Comparison of ENCODE assay signal across 7 cellular contexts in the genomic region with DNA sequence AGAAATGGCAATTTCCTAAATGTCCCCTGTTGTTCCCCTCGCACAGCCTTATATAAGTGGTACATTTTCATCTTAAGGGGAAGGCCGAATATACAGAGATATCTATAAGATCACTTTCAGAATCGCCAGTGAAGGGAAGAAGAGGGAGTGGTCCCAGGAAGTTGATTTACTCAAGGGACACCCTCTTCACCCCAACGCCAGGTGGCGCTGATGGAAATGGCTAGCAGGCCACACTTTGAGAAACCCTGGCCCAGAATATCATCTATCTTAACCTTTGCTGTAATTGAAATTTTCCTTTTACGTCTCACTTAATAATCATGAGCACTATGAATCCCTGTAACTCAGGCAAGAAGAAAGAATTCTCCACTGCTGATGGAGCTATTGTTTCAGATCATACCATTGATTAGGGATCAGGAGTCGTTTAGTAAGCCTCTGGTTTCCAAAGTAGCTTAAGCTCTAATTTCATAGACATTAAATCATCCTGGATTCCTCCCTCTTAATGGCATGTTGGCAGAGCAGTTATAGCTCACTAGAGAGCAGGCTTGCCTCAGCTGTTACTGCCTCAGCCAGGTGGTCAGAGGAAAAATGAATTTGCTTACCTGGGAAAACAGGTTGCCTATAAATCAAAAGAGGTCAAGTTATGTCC.
A peak's percentile ranks its signal among the peaks of the same experiment; 100 is the strongest.
DNase-seq lines count a peak whose midpoint lies in the region; ATAC-seq and TF ChIP-seq lines count a peak whose summit lies in the region.

No MANE protein-coding gene starts in this region.

- DNase-seq in ELF-1 (ENCODE audit: low read depth, low spot score), result peak; percentile 34
- DNase-seq in KG1 (lab: John Stamatoyannopoulos, UW), result peak; percentile 1
- peak; percentile 12 to 43 for DNase-seq in SJCRH30
- DNase-seq in left ventricle myocardium inferior, result peak; percentile 20
- peak; percentile 57 for DNase-seq in transverse colon
- no peak for DNase-seq in NCI-H1048 (lab: John Stamatoyannopoulos, UW)

- H3K36me3 ChIP-seq in SJCRH30, result no peaks in the 10 kb centered on the region
- no peaks in the 10 kb centered on the region for H3K36me3 ChIP-seq in left ventricle myocardium inferior
- no peaks in the 10 kb centered on the region for H3K36me3 ChIP-seq in transverse colon

- no peaks in the 10 kb centered on the region for H3K4me1 ChIP-seq in SJCRH30
- no peaks in the 10 kb centered on the region for H3K4me1 ChIP-seq in left ventricle myocardium inferior
- no peaks in the 10 kb centered on the region for H3K4me1 ChIP-seq in transverse colon

- intact Hi-C loops in left ventricle myocardium inferior (cut with micrococcal nuclease), result no loop called here
- intact Hi-C loops in transverse colon (cut with DNase I; ENCODE audit: low total_unique reads), result no loop called here

- WGBS in transverse colon (ENCODE audit: low coverage in 1 of 2), 2 donors, result 41 to 50% methylated on average over 4 to 7 of the region's 7 CpGs

- in situ Hi-C loops in transverse colon (cut with MboI; ENCODE audit: low pct_ligation_motif_present in 1 of 4, low pct_unique_long_range_greater_than_20kb in 1 of 4, low sequenced_read_pairs in 3 of 4), result loop anchor here in 1 of 4 donors (25.0 kb wide), 1 partner anchor 210 kb away; no protein-coding TSS in a partner anchor

- ATAC-seq in GM19351 (IDR thresholded peaks at IDR 0.05; ENCODE audit: unreplicated experiment), result peak; percentile 93

- no peak overlapping the region for H3K4me3 ChIP-seq in SJCRH30
- no peak overlapping the region for H3K4me3 ChIP-seq in left ventricle myocardium inferior
- no peak overlapping the region for H3K4me3 ChIP-seq in transverse colon

- TF ChIP-seq EP300 in transverse colon (IDR thresholded peaks at IDR 0.05; ENCODE audit: low read depth), result no peak

- no peak for TF ChIP-seq POLR2A in transverse colon (IDR thresholded peaks at IDR 0.05)

- H3K27me3 ChIP-seq in SJCRH30, result no peaks in the 10 kb centered on the region
- no peaks in the 10 kb centered on the region for H3K27me3 ChIP-seq in left ventricle myocardium inferior (ENCODE audit: low read depth)
- H3K27me3 ChIP-seq in transverse colon, result no peaks in the 10 kb centered on the region

- TF ChIP-seq CTCF in left ventricle myocardium inferior (IDR thresholded peaks at IDR 0.05; ENCODE audit: borderline replicate concordance), result peak; percentile 52
- TF ChIP-seq CTCF in transverse colon (IDR thresholded peaks at IDR 0.05), result peak; percentile 33 to 57 (median 50)

- no peaks in the 10 kb centered on the region for H3K9me3 ChIP-seq in SJCRH30 (replicated peaks)
- peaks cover 19% of the 10 kb centered on the region for H3K9me3 ChIP-seq in left ventricle myocardium inferior (replicated peaks)
- no peaks in the 10 kb centered on the region for H3K9me3 ChIP-seq in transverse colon

- no peak overlapping the region for H3K27ac ChIP-seq in SJCRH30
- H3K27ac ChIP-seq in left ventricle myocardium inferior (replicated peaks), result no peak overlapping the region
- H3K27ac ChIP-seq in transverse colon, result no peak overlapping the region
